1 cellular context compared by ENCODE assay signal in the genomic region with DNA sequence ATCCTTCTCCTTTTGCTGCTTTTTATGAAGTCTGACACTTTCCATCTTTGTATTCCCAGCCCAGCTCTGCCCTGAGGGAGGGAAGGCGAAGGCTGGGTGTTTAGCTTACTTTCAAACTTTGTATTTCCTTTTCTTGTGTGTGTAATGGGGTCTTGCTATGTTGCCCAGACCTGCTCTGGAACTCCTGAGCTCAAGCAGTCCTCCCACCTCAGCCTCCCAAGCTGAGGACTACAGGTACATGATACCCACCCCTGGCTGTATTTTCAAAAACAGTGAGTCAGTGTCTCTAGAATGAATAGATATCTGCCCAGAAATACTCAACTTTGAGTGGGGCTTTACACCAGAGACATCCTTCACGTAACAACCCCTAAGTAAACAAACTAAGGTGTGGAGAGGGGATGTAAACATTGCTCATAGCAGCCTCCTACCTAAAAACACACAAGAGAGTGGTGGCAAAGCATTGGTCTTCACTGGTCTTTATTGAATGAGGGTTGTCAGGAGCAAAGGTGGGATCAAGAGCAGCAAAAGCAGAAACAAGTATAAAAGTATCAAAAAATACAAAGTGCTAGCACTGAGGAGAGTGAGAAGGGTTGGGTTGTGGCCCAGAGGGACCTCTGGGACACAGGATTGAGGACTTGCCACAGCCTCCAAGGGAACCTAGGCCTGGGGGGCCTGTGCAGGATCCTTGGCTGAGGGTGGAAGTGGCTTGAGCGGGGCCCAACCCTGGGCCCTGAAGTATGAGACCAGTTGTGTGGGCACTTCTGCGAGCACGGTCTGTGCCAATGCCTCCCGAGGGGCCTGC.
TF ChIP-seq lines count a peak whose summit lies in the region.

No MANE protein-coding gene starts in this region.

TF ChIP-seq in H1, 55 proteins besides CTCF, POLR2A, EP300 and RAD21:
- TF ChIP-seq EZH2 (IDR thresholded peaks at IDR 0.05; ENCODE audit: low read depth, low read length, severe bottlenecking) = no peak
- TF ChIP-seq KDM5A (IDR thresholded peaks at IDR 0.05; ENCODE audit: low read length) = no peak
- no peak for TF ChIP-seq CBX5 (IDR thresholded peaks at IDR 0.05; ENCODE audit: low read depth, low read length)
- no peak for TF ChIP-seq TBP (IDR thresholded peaks at IDR 0.05; ENCODE audit: low read depth, low read length)
- TF ChIP-seq TEAD4 (IDR thresholded peaks at IDR 0.05; ENCODE audit: low read depth, low read length) = no peak
- TF ChIP-seq, protein P1, sequence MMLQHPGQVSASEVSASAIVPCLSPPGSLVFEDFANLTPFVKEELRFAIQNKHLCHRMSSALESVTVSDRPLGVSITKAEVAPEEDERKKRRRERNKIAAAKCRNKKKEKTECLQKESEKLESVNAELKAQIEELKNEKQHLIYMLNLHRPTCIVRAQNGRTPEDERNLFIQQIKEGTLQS (IDR thresholded peaks at IDR 0.05; ENCODE audit: insufficient read depth, low read depth, low read length) = no peak
- no peak for TF ChIP-seq SP4 (IDR thresholded peaks at IDR 0.05; ENCODE audit: low read length)
- TF ChIP-seq BCL11A (IDR thresholded peaks at IDR 0.05; ENCODE audit: low read depth in 2 of 2, low read length in 2 of 2) = no peak
- no peak for TF ChIP-seq SUZ12 (IDR thresholded peaks at IDR 0.05; ENCODE audit: low read length)
- no peak for TF ChIP-seq CEBPB (IDR thresholded peaks at IDR 0.05; ENCODE audit: low read depth, low read length)
- TF ChIP-seq PHF8 (conservative IDR thresholded peaks at IDR 0.05; ENCODE audit: low read depth, low read length) = no peak
- no peak for TF ChIP-seq SP1 (IDR thresholded peaks at IDR 0.05; ENCODE audit: low read depth, low read length)
- no peak for TF ChIP-seq SIN3A (conservative IDR thresholded peaks at IDR 0.05 in 1 of 2, IDR thresholded peaks at IDR 0.05 in 1 of 2; ENCODE audit: low read depth in 1 of 2, low read length in 2 of 2)
- no peak for TF ChIP-seq SRF (IDR thresholded peaks at IDR 0.05; ENCODE audit: low read depth, low read length)
- no peak for TF ChIP-seq RNF2 (IDR thresholded peaks at IDR 0.05; ENCODE audit: borderline replicate concordance, low read depth, low read length, missing control alignments, poor library complexity, severe bottlenecking)
- TF ChIP-seq GTF2F1 (IDR thresholded peaks at IDR 0.05; ENCODE audit: borderline replicate concordance, low read depth, low read length) = no peak
- no peak for TF ChIP-seq NRF1 (IDR thresholded peaks at IDR 0.05; ENCODE audit: low read depth, low read length)
- no peak for TF ChIP-seq FOSL1 (IDR thresholded peaks at IDR 0.05; ENCODE audit: insufficient read depth, low read depth, low read length)
